ENCODE assay signal across 8 cellular contexts in genomic region chr18:3248062-3248669, GRCh38. TPM values are rescaled to one million over a fixed set of nuclear protein-coding genes. Genes with fewer than 3 reads are reported as not detected.
DNase-seq lines count a peak whose midpoint lies in the region; ATAC-seq and TF ChIP-seq lines count a peak whose summit lies in the region.

No MANE protein-coding gene starts in this region.

- intact Hi-C loops in activated CD4-positive, alpha-beta T cell treated with anti-CD3 and anti-CD28 coated beads, Interleukin-2, amount 10 ng/mL, durations not matched to agents 24 days and 14 days (cut with micrococcal nuclease): loop anchor here (1.0 to 10.0 kb wide), 4 partner anchors 235 to 911 kb away; partner anchors contain the start of genes EMILIN2 and LPIN2
- intact Hi-C loops in dendritic cell treated with granulocyte-macrophage colony-stimulating factor and Interleukin-4, amounts not matched to agents 40 ng/mL and 50 ng/mL, for 4 days (cut with micrococcal nuclease): loop anchor here (1.0 to 10.0 kb wide), 5 partner anchors 9 to 591 kb away; partner anchors contain the start of genes LPIN2 and SMCHD1

- H3K27me3 Mint-ChIP-seq in activated CD4-positive, alpha-beta T cell treated with anti-CD3 and anti-CD28 coated beads, Interleukin-2, amount 10 ng/mL, durations not matched to agents 24 days and 14 days: no peaks in the 10 kb centered on the region
- H3K27me3 Mint-ChIP-seq in dendritic cell treated with granulocyte-macrophage colony-stimulating factor and Interleukin-4, amounts not matched to agents 40 ng/mL and 50 ng/mL, for 4 days: no peaks in the 10 kb centered on the region

- peak overlapping the region; percentile 95 for H3K27ac Mint-ChIP-seq in activated CD4-positive, alpha-beta T cell treated with anti-CD3 and anti-CD28 coated beads, Interleukin-2, amount 10 ng/mL, durations not matched to agents 24 days and 14 days
- peak overlapping the region; percentile 99 for H3K27ac Mint-ChIP-seq in dendritic cell treated with granulocyte-macrophage colony-stimulating factor and Interleukin-4, amounts not matched to agents 40 ng/mL and 50 ng/mL, for 4 days

- TF ChIP-seq CTCF in OCI-LY3 (IDR thresholded peaks at IDR 0.05; ENCODE audit: low read depth, low read length): no peak

- H3K4me1 Mint-ChIP-seq in activated CD4-positive, alpha-beta T cell treated with anti-CD3 and anti-CD28 coated beads, Interleukin-2, amount 10 ng/mL, durations not matched to agents 24 days and 14 days: peaks cover 60% of the 10 kb centered on the region
- peaks cover 50% of the 10 kb centered on the region for H3K4me1 Mint-ChIP-seq in dendritic cell treated with granulocyte-macrophage colony-stimulating factor and Interleukin-4, amounts not matched to agents 40 ng/mL and 50 ng/mL, for 4 days (ENCODE audit: low read depth)

- H4K20me1 ChIP-seq in OCI-LY3 (ENCODE audit: insufficient read depth, low read length): peaks cover 40% of the 10 kb centered on the region

- H2AFZ ChIP-seq in OCI-LY3 (ENCODE audit: low read depth, low read length): no peak overlapping the region

- H3K36me3 ChIP-seq in OCI-LY3 (replicated peaks; ENCODE audit: low read depth, low read length): peaks cover 16% of the 10 kb centered on the region

- H3K4me3 ChIP-seq in OCI-LY3 (ENCODE audit: low read length): peak overlapping the region; percentile 97

- H3K27me3 ChIP-seq in OCI-LY3 (ENCODE audit: low read depth, low read length): no peaks in the 10 kb centered on the region

- no peak for DNase-seq in activated CD4-positive, alpha-beta T cell treated with anti-CD3 and anti-CD28 coated beads, Interleukin-2, amount 10 ng/mL, durations not matched to agents 24 days and 14 days
- DNase-seq in activated CD4-positive, alpha-beta T cell treated with anti-CD3 and anti-CD28 coated beads for 1 hour: no peak
- DNase-seq in mucosa of gallbladder (ENCODE audit: low spot score) (peak; percentile 28), ecto neural progenitor cell (ENCODE audit: low spot score) (no peak), AML-193 (lab: John Stamatoyannopoulos, UW) (no peak)

- peak overlapping the region; percentile 88 for H3K27ac ChIP-seq in OCI-LY3 (ENCODE audit: low read length)

- H3K4me2 ChIP-seq in OCI-LY3 (ENCODE audit: low read length): peak overlapping the region; percentile 80

- H3K79me2 ChIP-seq in OCI-LY3 (ENCODE audit: low read length): peaks cover 61% of the 10 kb centered on the region

- H3K36me3 Mint-ChIP-seq in activated CD4-positive, alpha-beta T cell treated with anti-CD3 and anti-CD28 coated beads, Interleukin-2, amount 10 ng/mL, durations not matched to agents 24 days and 14 days (ENCODE audit: low read depth): peaks cover 30% of the 10 kb centered on the region
- H3K36me3 Mint-ChIP-seq in dendritic cell treated with granulocyte-macrophage colony-stimulating factor and Interleukin-4, amounts not matched to agents 40 ng/mL and 50 ng/mL, for 4 days (ENCODE audit: low read depth): peaks cover 35% of the 10 kb centered on the region

- peak overlapping the region; percentile 98 for H3K4me3 Mint-ChIP-seq in activated CD4-positive, alpha-beta T cell treated with anti-CD3 and anti-CD28 coated beads, Interleukin-2, amount 10 ng/mL, durations not matched to agents 24 days and 14 days
- H3K4me3 Mint-ChIP-seq in dendritic cell treated with granulocyte-macrophage colony-stimulating factor and Interleukin-4, amounts not matched to agents 40 ng/mL and 50 ng/mL, for 4 days: peak overlapping the region; percentile 85

- peaks cover 31% of the 10 kb centered on the region for H3K4me1 ChIP-seq in OCI-LY3 (ENCODE audit: low read length)

- H3K9me3 Mint-ChIP-seq in activated CD4-positive, alpha-beta T cell treated with anti-CD3 and anti-CD28 coated beads, Interleukin-2, amount 10 ng/mL, durations not matched to agents 24 days and 14 days: no peaks in the 10 kb centered on the region
- no peaks in the 10 kb centered on the region for H3K9me3 Mint-ChIP-seq in dendritic cell treated with granulocyte-macrophage colony-stimulating factor and Interleukin-4, amounts not matched to agents 40 ng/mL and 50 ng/mL, for 4 days

- no peak for ATAC-seq in HG02973 (IDR thresholded peaks at IDR 0.05; ENCODE audit: unreplicated experiment)

- no peaks in the 10 kb centered on the region for H3K9me3 ChIP-seq in OCI-LY3 (ENCODE audit: insufficient read depth, low read length)

- peak overlapping the region; percentile 96 for H3K9ac ChIP-seq in OCI-LY3 (ENCODE audit: low read length)

RNA-seq across cellular contexts. Expression of gene MYL12A, which starts 0.6 kb away (rescaled TPM):
- total RNA-seq in activated CD4-positive, alpha-beta T cell treated with anti-CD3 and anti-CD28 coated beads, Interleukin-2, amount 10 ng/mL, durations not matched to agents 24 days and 14 days: 337 and 340 TPM in 2 replicates
- 369 TPM for total RNA-seq in mucosa of gallbladder

RNA-seq across cellular contexts. Expression of gene MYL12B, which starts 13.8 kb away (rescaled TPM):
- total RNA-seq in activated CD4-positive, alpha-beta T cell treated with anti-CD3 and anti-CD28 coated beads, Interleukin-2, amount 10 ng/mL, durations not matched to agents 24 days and 14 days: 239 and 245 TPM in 2 replicates
- total RNA-seq in mucosa of gallbladder: 342 TPM

RNA-seq across cellular contexts. Expression of gene MYOM1, which starts 28.4 kb away (rescaled TPM):
- 0.75 and 1.3 TPM in 2 replicates for total RNA-seq in activated CD4-positive, alpha-beta T cell treated with anti-CD3 and anti-CD28 coated beads, Interleukin-2, amount 10 ng/mL, durations not matched to agents 24 days and 14 days
- total RNA-seq in mucosa of gallbladder: 138 TPM

Comparison
In these comparisons a context has a peak if more than half of its experiments do, and no peak if none do; other contexts are left out.
1. RNA of gene MYOM1, which starts 28.4 kb away (total RNA-seq): 138 TPM in mucosa of gallbladder (single experiment); 0.75 to 1.3 TPM in activated CD4-positive, alpha-beta T cell treated with anti-CD3 and anti-CD28 coated beads, Interleukin-2, amount 10 ng/mL, durations not matched to agents 24 days and 14 days; every median in the first group is over 10 times any median in the second.